In the genomic region with DNA sequence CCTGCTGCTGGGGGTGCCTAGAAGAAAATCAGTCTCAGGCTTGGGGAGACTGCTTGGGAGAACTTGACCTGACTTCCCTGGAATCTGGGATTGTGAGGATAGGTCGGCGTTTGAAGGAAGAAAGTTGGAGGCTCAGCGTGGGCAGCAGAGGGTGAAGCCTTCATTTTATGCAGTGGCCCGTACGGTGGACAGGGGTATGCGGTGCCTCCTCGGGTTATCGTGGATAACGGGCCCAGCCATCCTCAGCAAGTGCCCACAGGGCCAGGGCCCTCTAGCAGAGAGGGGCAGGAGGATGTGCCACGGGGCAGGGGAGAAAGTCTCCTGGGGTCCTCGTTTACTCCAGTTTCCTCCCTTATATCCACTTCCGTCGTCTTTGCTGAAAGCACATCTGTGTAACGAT, we compare ENCODE assay signal across 18 cellular contexts.
"Had no signal": no experiment of that assay in that cellular context is flagged by ENCODE, and none has a peak within 500 bp of the region (broad histone marks: within the 10 kb centered on the region; RNA-seq: fewer than 3 reads in every experiment).

No MANE protein-coding gene starts in this region.

- H3K4me3 ChIP-seq: adrenal gland, body of pancreas, colonic mucosa had no signal

- H3K4me1 Mint-ChIP-seq: T-cell had no signal

- H3K9me3 Mint-ChIP-seq: activated CD4-positive, alpha-beta memory T cell treated with anti-CD3 and anti-CD28 coated beads for 36 hours; activated CD4-positive, alpha-beta T cell treated with anti-CD3 and anti-CD28 coated beads, Interleukin-2, amount 10 ng/mL, durations not matched to agents 24 days and 14 days; activated T-helper 1 cell treated with anti-CD3 and anti-CD28 coated beads, Interleukin-12 subunit alpha, Interleukin-12 subunit beta, Interleukin-2, Interleukin-4 antibody, amounts not matched to agents 30 ng/mL and 10 ng/mL and 1 ng/mL, durations not matched to agents 14 hours and 24 hours and 36 hours; activated T-helper 2 cell treated with anti-CD3 and anti-CD28 coated beads, Interferon-gamma antibody, Interleukin-2, Interleukin-4, amounts not matched to agents 10 μg/mL and 5 μg/mL and 100 μg/mL, durations not matched to agents 14 hours and 24 hours and 36 hours; T-cell; T-helper 1 cell treated with Interleukin-12 subunit alpha and Interleukin-12 subunit beta and Interleukin-4 antibody, amounts not matched to agents 30 μg/mL and 1 μg/mL, for 36 hours had no signal

- FAIRE-seq: endometrium, frontal cortex had no signal

- H3K27me3 ChIP-seq: adrenal gland, body of pancreas, colonic mucosa had no signal

- DNase-seq: effector CD8-positive, alpha-beta T cell; T-helper 9 cell had no signal

- H3K9me3 ChIP-seq: adrenal gland, body of pancreas, colonic mucosa had no signal

- H3K36me3 ChIP-seq: adrenal gland, colonic mucosa had no signal

- H3K4me1 ChIP-seq: adrenal gland, colonic mucosa had no signal

- H3K27ac Mint-ChIP-seq: activated CD4-positive, alpha-beta memory T cell treated with anti-CD3 and anti-CD28 coated beads for 36 hours; activated CD4-positive, alpha-beta T cell treated with anti-CD3 and anti-CD28 coated beads for 36 hours; activated CD4-positive, alpha-beta T cell treated with anti-CD3 and anti-CD28 coated beads, Interleukin-2, amount 10 ng/mL, durations not matched to agents 24 days and 14 days; activated CD8-positive, alpha-beta memory T cell treated with anti-CD3 and anti-CD28 coated beads, Interleukin-2, amount 10 ng/mL, durations not matched to agents 7 days and 5 days; activated CD8-positive, alpha-beta T cell treated with anti-CD3 and anti-CD28 coated beads, Interleukin-2, amount 10 ng/mL, durations not matched to agents 7 days and 5 days; activated naive CD8-positive, alpha-beta T cell; activated T-helper 1 cell treated with anti-CD3 and anti-CD28 coated beads, Interleukin-12 subunit alpha, Interleukin-12 subunit beta, Interleukin-2, Interleukin-4 antibody, amounts not matched to agents 30 ng/mL and 10 ng/mL and 1 ng/mL, durations not matched to agents 14 hours and 24 hours and 36 hours; activated T-helper 2 cell treated with anti-CD3 and anti-CD28 coated beads, Interferon-gamma antibody, Interleukin-2, Interleukin-4, amounts not matched to agents 10 μg/mL and 5 μg/mL and 100 μg/mL, durations not matched to agents 14 hours and 24 hours and 36 hours; T-cell; T-helper 1 cell treated with Interleukin-12 subunit alpha and Interleukin-12 subunit beta and Interleukin-4 antibody, amounts not matched to agents 30 μg/mL and 1 μg/mL, for 36 hours had no signal

- H3K4me3 Mint-ChIP-seq: activated CD4-positive, alpha-beta memory T cell treated with anti-CD3 and anti-CD28 coated beads for 36 hours; activated CD4-positive, alpha-beta T cell treated with anti-CD3 and anti-CD28 coated beads for 36 hours; activated CD4-positive, alpha-beta T cell treated with anti-CD3 and anti-CD28 coated beads, Interleukin-2, amount 10 ng/mL, durations not matched to agents 24 days and 14 days; activated CD8-positive, alpha-beta memory T cell treated with anti-CD3 and anti-CD28 coated beads, Interleukin-2, amount 10 ng/mL, durations not matched to agents 7 days and 5 days; activated CD8-positive, alpha-beta T cell treated with anti-CD3 and anti-CD28 coated beads, Interleukin-2, amount 10 ng/mL, durations not matched to agents 7 days and 5 days; activated naive CD8-positive, alpha-beta T cell; activated T-helper 1 cell treated with anti-CD3 and anti-CD28 coated beads, Interleukin-12 subunit alpha, Interleukin-12 subunit beta, Interleukin-2, Interleukin-4 antibody, amounts not matched to agents 30 ng/mL and 10 ng/mL and 1 ng/mL, durations not matched to agents 14 hours and 24 hours and 36 hours; T-cell; T-helper 1 cell treated with Interleukin-12 subunit alpha and Interleukin-12 subunit beta and Interleukin-4 antibody, amounts not matched to agents 30 μg/mL and 1 μg/mL, for 36 hours had no signal

- H3K27me3 Mint-ChIP-seq: activated CD4-positive, alpha-beta memory T cell treated with anti-CD3 and anti-CD28 coated beads for 36 hours; activated CD4-positive, alpha-beta T cell treated with anti-CD3 and anti-CD28 coated beads for 36 hours; activated CD4-positive, alpha-beta T cell treated with anti-CD3 and anti-CD28 coated beads, Interleukin-2, amount 10 ng/mL, durations not matched to agents 24 days and 14 days; activated CD8-positive, alpha-beta memory T cell treated with anti-CD3 and anti-CD28 coated beads, Interleukin-2, amount 10 ng/mL, durations not matched to agents 7 days and 5 days; activated naive CD8-positive, alpha-beta T cell; T-cell had no signal

- H3K27ac ChIP-seq: adrenal gland, body of pancreas, colonic mucosa, epithelial cell of prostate had no signal
